2 cellular contexts compared by ENCODE assay signal in genomic region chr17:66021757-66022156, GRCh38.
TF ChIP-seq lines count a peak whose summit lies in the region.

No MANE protein-coding gene starts in this region.

TF ChIP-seq in GM23338, 12 proteins besides CTCF, POLR2A, EP300 and RAD21:
- TF ChIP-seq ZNF462 (CRISPR knock-in tag; IDR thresholded peaks at IDR 0.05) (no peak), EZH2 (IDR thresholded peaks at IDR 0.05; ENCODE audit: low read depth, unreplicated experiment) (no peak), ETS1 (IDR thresholded peaks at IDR 0.05) (no peak), CREB1 (CRISPR knock-in tag; IDR thresholded peaks at IDR 0.05; ENCODE audit: low read depth) (no peak), STAT1 (IDR thresholded peaks at IDR 0.05; ENCODE audit: unreplicated experiment) (no peak), ZNF331 (CRISPR knock-in tag; IDR thresholded peaks at IDR 0.05; ENCODE audit: low read depth) (no peak), REST (IDR thresholded peaks at IDR 0.05; ENCODE audit: unreplicated experiment) (no peak), ZNF114 (CRISPR knock-in tag; IDR thresholded peaks at IDR 0.05) (no peak), EZH2phosphoT487 (IDR thresholded peaks at IDR 0.05; ENCODE audit: unreplicated experiment) (no peak), JUNB (IDR thresholded peaks at IDR 0.05; ENCODE audit: unreplicated experiment) (no peak), POLR2AphosphoS5 (IDR thresholded peaks at IDR 0.05; ENCODE audit: low read depth) (no peak), NANOG (IDR thresholded peaks at IDR 0.05; ENCODE audit: borderline replicate concordance) (no peak)

TF ChIP-seq in H1, 55 proteins besides CTCF, POLR2A, EP300 and RAD21:
- no peak for TF ChIP-seq SP1 (IDR thresholded peaks at IDR 0.05; ENCODE audit: low read depth, low read length)
- no peak for TF ChIP-seq SAP30 (IDR thresholded peaks at IDR 0.05; ENCODE audit: insufficient read depth, insufficient replicate concordance, low read length)
- no peak for TF ChIP-seq SUZ12 (IDR thresholded peaks at IDR 0.05; ENCODE audit: low read length)
- no peak for TF ChIP-seq CHD1 (IDR thresholded peaks at IDR 0.05; ENCODE audit: low read depth, low read length)
- no peak for TF ChIP-seq ZNF274 (IDR thresholded peaks at IDR 0.05; ENCODE audit: borderline replicate concordance, extremely low read depth, low read length)
- TF ChIP-seq CBX8 (IDR thresholded peaks at IDR 0.05; ENCODE audit: borderline replicate concordance, low read depth, low read length), result no peak
- TF ChIP-seq PHF8 (conservative IDR thresholded peaks at IDR 0.05; ENCODE audit: low read depth, low read length), result no peak
- TF ChIP-seq ATF3 (IDR thresholded peaks at IDR 0.05; ENCODE audit: insufficient read depth, low read depth, low read length), result no peak
- no peak for TF ChIP-seq YY1 (IDR thresholded peaks at IDR 0.05; ENCODE audit: low read depth, low read length)
- no peak for TF ChIP-seq TEAD4 (IDR thresholded peaks at IDR 0.05; ENCODE audit: low read depth, low read length)
- TF ChIP-seq BCL11A (IDR thresholded peaks at IDR 0.05; ENCODE audit: low read depth in 2 of 2, low read length in 2 of 2), result no peak
